ENCODE assay signal across 9 cellular contexts in the genomic region with DNA sequence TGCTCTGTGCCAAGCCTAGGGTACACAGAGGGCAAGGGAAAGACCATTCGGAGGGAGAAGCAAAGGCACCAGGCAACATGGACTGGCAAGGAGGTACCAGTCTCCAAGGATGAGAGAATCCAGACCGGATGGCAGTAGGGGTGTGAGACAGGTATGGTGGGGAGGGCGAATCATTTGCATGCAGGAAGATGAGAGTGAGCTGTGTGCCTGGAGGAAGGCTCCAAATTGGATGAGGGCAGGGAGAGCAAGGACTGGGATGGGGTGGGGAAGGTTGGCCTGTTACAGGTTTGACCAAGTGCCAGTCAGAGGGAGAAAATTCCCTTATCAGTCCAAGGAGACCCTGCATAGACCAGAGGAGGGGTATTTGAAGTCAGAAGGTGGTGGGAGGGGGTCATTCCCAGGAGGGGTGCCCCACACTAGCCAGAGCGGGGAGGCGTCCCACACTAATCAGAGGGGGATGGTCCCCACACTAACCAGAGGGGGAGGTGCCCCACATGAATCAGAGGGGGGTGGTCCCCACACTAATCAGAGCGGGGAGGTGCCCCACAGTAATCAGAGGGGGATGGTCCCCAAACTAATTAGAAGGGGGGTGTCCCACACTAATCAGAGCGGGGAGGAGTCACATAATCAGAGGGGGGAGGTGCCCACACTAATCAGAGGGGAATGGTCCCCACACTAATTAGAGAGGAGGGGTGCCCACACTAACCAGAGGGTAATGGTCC. TPM values are rescaled to one million over a fixed set of nuclear protein-coding genes. Genes with fewer than 3 reads are reported as not detected.
DNase-seq lines count a peak whose midpoint lies in the region; ATAC-seq and TF ChIP-seq lines count a peak whose summit lies in the region.
"Had no signal": no experiment of that assay in that cellular context is flagged by ENCODE, and none has a peak within 500 bp of the region (broad histone marks: within the 10 kb centered on the region; RNA-seq: fewer than 3 reads in every experiment).

No MANE protein-coding gene starts in this region.

- DNase-seq in HFFc6 (no peak), foreskin melanocyte (no peak), COR-L47 (lab: John Stamatoyannopoulos, UW) (no peak)
- no peak for DNase-seq in activated naive CD8-positive, alpha-beta T cell treated with anti-CD3 and anti-CD28 coated beads for 36 hours
- DNase-seq in stimulated activated naive CD8-positive, alpha-beta T cell treated with anti-CD3 and anti-CD28 coated beads, Interleukin-15, amount 100 ng/mL, for 72 hours: no peak
- no peak for DNase-seq in stimulated activated CD4-positive, alpha-beta T cell treated with anti-CD3 and anti-CD28 coated beads, Interleukin-1b, Interleukin-23, amount 100 ng/mL, for 48 hours

- no peaks in the 10 kb centered on the region; the same call in 1 of the 2 replicates for H3K27me3 Mint-ChIP-seq in HFFc6 (ENCODE audit: insufficient read depth)
- H3K27me3 Mint-ChIP-seq in activated naive CD8-positive, alpha-beta T cell treated with anti-CD3 and anti-CD28 coated beads for 36 hours: no peaks in the 10 kb centered on the region
- no peaks in the 10 kb centered on the region for H3K27me3 Mint-ChIP-seq in stimulated activated naive CD8-positive, alpha-beta T cell treated with anti-CD3 and anti-CD28 coated beads, Interleukin-15, amount 100 ng/mL, for 72 hours

- peaks cover 52% of the 10 kb centered on the region for H3K4me1 Mint-ChIP-seq in HFFc6 (ENCODE audit: low read depth)
- H3K4me1 Mint-ChIP-seq in activated naive CD8-positive, alpha-beta T cell treated with anti-CD3 and anti-CD28 coated beads for 36 hours: peaks cover 31% of the 10 kb centered on the region
- peaks cover 52% of the 10 kb centered on the region for H3K4me1 Mint-ChIP-seq in stimulated activated naive CD8-positive, alpha-beta T cell treated with anti-CD3 and anti-CD28 coated beads, Interleukin-15, amount 100 ng/mL, for 72 hours

- peak overlapping the region; percentile 91 for H3K4me3 Mint-ChIP-seq in HFFc6
- H3K4me3 Mint-ChIP-seq in activated naive CD8-positive, alpha-beta T cell treated with anti-CD3 and anti-CD28 coated beads for 36 hours: peak overlapping the region; percentile 93
- peak overlapping the region; percentile 87 to 92 for H3K4me3 Mint-ChIP-seq in stimulated activated naive CD8-positive, alpha-beta T cell treated with anti-CD3 and anti-CD28 coated beads, Interleukin-15, amount 100 ng/mL, for 72 hours

- peaks cover 23% of the 10 kb centered on the region for H3K36me3 Mint-ChIP-seq in HFFc6 (ENCODE audit: low read depth)
- peaks cover 7% of the 10 kb centered on the region for H3K36me3 Mint-ChIP-seq in activated naive CD8-positive, alpha-beta T cell treated with anti-CD3 and anti-CD28 coated beads for 36 hours

- peak; percentile 27 for ATAC-seq in stimulated activated naive CD8-positive, alpha-beta T cell treated with anti-CD3 and anti-CD28 coated beads, Interleukin-15, amount 100 ng/mL, for 72 hours
- ATAC-seq in HG03378 (IDR thresholded peaks at IDR 0.05; ENCODE audit: unreplicated experiment): no peak

- H3K4me3 ChIP-seq in iPS-18c (ENCODE audit: insufficient read depth, low read depth, low read length): peak overlapping the region; percentile 70

- H3K27ac Mint-ChIP-seq in HFFc6: peak overlapping the region; percentile 90
- H3K27ac Mint-ChIP-seq in activated naive CD8-positive, alpha-beta T cell treated with anti-CD3 and anti-CD28 coated beads for 36 hours: peak overlapping the region; percentile 93
- H3K27ac Mint-ChIP-seq in stimulated activated naive CD8-positive, alpha-beta T cell treated with anti-CD3 and anti-CD28 coated beads, Interleukin-15, amount 100 ng/mL, for 72 hours: peak overlapping the region; percentile 89 to 97

- TF ChIP-seq CTCF in HFFc6 (IDR thresholded peaks at IDR 0.05): no peak

- H3K9me3 ChIP-seq in iPS-18c (ENCODE audit: control insufficient read depth, insufficient read depth, low read length): peaks cover 10% of the 10 kb centered on the region

- H3K9me3 Mint-ChIP-seq in HFFc6: peaks cover 5% of the 10 kb centered on the region; the same call in 1 of the 2 replicates
- no peaks in the 10 kb centered on the region for H3K9me3 Mint-ChIP-seq in activated naive CD8-positive, alpha-beta T cell treated with anti-CD3 and anti-CD28 coated beads for 36 hours
- H3K9me3 Mint-ChIP-seq in stimulated activated naive CD8-positive, alpha-beta T cell treated with anti-CD3 and anti-CD28 coated beads, Interleukin-15, amount 100 ng/mL, for 72 hours: no peaks in the 10 kb centered on the region

RNA-seq across cellular contexts. Expression of a gene that starts 0.7 kb away (rescaled TPM):
- 100 to 1,000 TPM in 2 of 6 experiments, 10 to 100 TPM in 4; 84.2 to 103 (median 92.4) TPM for total RNA-seq in HFFc6 (2021; fragmentation: NEBNext Ultra II Directional; extraction: Animal tissue kit (Norgen Biotek cat#: 25700))
- total RNA-seq in activated naive CD8-positive, alpha-beta T cell treated with anti-CD3 and anti-CD28 coated beads for 36 hours: 10 to 100 TPM; 39.3 to 43.1 TPM

RNA-seq across cellular contexts. Expression of a gene that starts 15.1 kb away (rescaled TPM):
- total RNA-seq in HFFc6 (2021; fragmentation: NEBNext Ultra II Directional; extraction: Animal tissue kit (Norgen Biotek cat#: 25700)): 10 to 100 TPM in 2 of 6 experiments, 1 to 10 TPM in 4; 8.0 to 15.0 (median 8.6) TPM
- under 1 TPM; 0.12 to 0.14 TPM for total RNA-seq in activated naive CD8-positive, alpha-beta T cell treated with anti-CD3 and anti-CD28 coated beads for 36 hours
- total RNA-seq: T-helper 2 cell treated with Interferon-gamma antibody and Interleukin-4, amounts not matched to agents 100 ng/mL and 5 ng/mL, for 36 hours had no signal

RNA-seq across cellular contexts. Expression of a gene that starts 29.1 kb away (rescaled TPM):
- 10 to 100 TPM; 31.1 to 46.4 (median 43.4) TPM for total RNA-seq in HFFc6 (2021; fragmentation: NEBNext Ultra II Directional; extraction: Animal tissue kit (Norgen Biotek cat#: 25700))
- total RNA-seq in activated naive CD8-positive, alpha-beta T cell treated with anti-CD3 and anti-CD28 coated beads for 36 hours: 10 to 100 TPM; 86.8 to 89.7 TPM

Comparison
In these comparisons a context has a peak if more than half of its experiments do, and no peak if none do; other contexts are left out.
1. RNA of a gene that starts 15.1 kb away (total RNA-seq): 8.0 to 15.0 TPM in HFFc6; 0.12 to 0.14 TPM in activated naive CD8-positive, alpha-beta T cell treated with anti-CD3 and anti-CD28 coated beads for 36 hours; every median in the first group is over 4 times any median in the second.
2. Peak in every context shown above with its lines, with median percentiles within 50 percentile points of each other: H3K27ac Mint-ChIP-seq and H3K4me3 Mint-ChIP-seq.